Comparison of ENCODE assay signal across 16 cellular contexts in the genomic region with DNA sequence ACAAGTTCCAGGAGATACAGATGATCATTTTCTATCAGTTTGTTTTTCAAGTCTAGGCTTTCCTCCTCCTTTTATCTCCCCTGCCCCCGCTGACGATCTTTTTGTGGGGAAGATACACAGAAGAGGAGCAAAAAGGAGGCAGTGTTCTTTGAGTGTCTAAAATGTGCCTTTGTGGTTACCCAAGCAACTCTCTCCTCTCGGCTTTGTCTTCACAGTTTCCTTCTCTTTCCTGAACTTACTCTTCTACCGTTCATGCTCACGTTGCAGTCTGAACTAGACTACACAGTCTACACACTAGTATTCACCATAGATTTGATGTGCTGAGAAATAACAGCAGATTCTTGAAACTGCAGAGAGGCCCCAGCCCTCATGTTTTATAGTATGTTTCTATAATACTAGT. TPM values are rescaled to one million over a fixed set of nuclear protein-coding genes. Genes with fewer than 3 reads are reported as not detected.
DNase-seq lines count a peak whose midpoint lies in the region; ATAC-seq and TF ChIP-seq lines count a peak whose summit lies in the region.
"Had no signal": no experiment of that assay in that cellular context is flagged by ENCODE, and none has a peak within 500 bp of the region (broad histone marks: within the 10 kb centered on the region; RNA-seq: fewer than 3 reads in every experiment).

No MANE protein-coding gene starts in this region.

- H3K4me1 ChIP-seq in left lung = peaks cover 0 to 3% of the 10 kb centered on the region in 2 donors
- H3K4me1 ChIP-seq: Peyer's patch, right lobe of liver had no signal

- H3K4me3 ChIP-seq in Jurkat, Clone E6-1 (ENCODE audit: low read length) = peak overlapping the region; percentile 25
- no peak overlapping the region for H3K4me3 ChIP-seq in left lung
- H3K4me3 ChIP-seq: BLaER1 treated with 17β-estradiol and CSF1 and Interleukin-3, amounts not matched to agents 10 nM and 100 nM; heart left ventricle; Peyer's patch; right lobe of liver had no signal

- no peaks in the 10 kb centered on the region for H3K27me3 Mint-ChIP-seq in T-helper 2 cell treated with Interferon-gamma antibody and Interleukin-4, amounts not matched to agents 5 μg/mL and 100 μg/mL, for 36 hours (ENCODE audit: low read depth)

- H3K4me3 Mint-ChIP-seq in T-helper 2 cell treated with Interferon-gamma antibody and Interleukin-4, amounts not matched to agents 5 μg/mL and 100 μg/mL, for 36 hours = peak overlapping the region; percentile 56

- peaks cover 5% of the 10 kb centered on the region for H3K36me3 Mint-ChIP-seq in T-helper 2 cell treated with Interferon-gamma antibody and Interleukin-4, amounts not matched to agents 5 μg/mL and 100 μg/mL, for 36 hours (ENCODE audit: low read depth)

- peaks cover 59% of the 10 kb centered on the region for H3K4me1 Mint-ChIP-seq in T-helper 2 cell treated with Interferon-gamma antibody and Interleukin-4, amounts not matched to agents 5 μg/mL and 100 μg/mL, for 36 hours (ENCODE audit: low read depth)

- H3K27ac ChIP-seq in epithelial cell of prostate = peak overlapping the region; percentile 98
- H3K27ac ChIP-seq in left lung = no peak overlapping the region
- H3K27ac ChIP-seq: BLaER1 treated with 17β-estradiol and CSF1 and Interleukin-3, amounts not matched to agents 10 nM and 100 nM; heart left ventricle; Peyer's patch; right lobe of liver had no signal

- H3K27me3 ChIP-seq in left lung = no peaks in the 10 kb centered on the region
- H3K27me3 ChIP-seq: BLaER1 treated with 17β-estradiol and CSF1 and Interleukin-3, amounts not matched to agents 10 nM and 100 nM; heart left ventricle; Peyer's patch; right lobe of liver had no signal

- intact Hi-C loops in sciatic nerve (cut with DNase I) (no loop called here), left lung (cut with DNase I) (no loop called here)

- H3K9me3 Mint-ChIP-seq in T-helper 2 cell treated with Interferon-gamma antibody and Interleukin-4, amounts not matched to agents 5 μg/mL and 100 μg/mL, for 36 hours = no peaks in the 10 kb centered on the region

- H3K27ac Mint-ChIP-seq in T-helper 2 cell treated with Interferon-gamma antibody and Interleukin-4, amounts not matched to agents 5 μg/mL and 100 μg/mL, for 36 hours = peak overlapping the region; percentile 78

- H3K9me3 ChIP-seq in left lung = no peaks in the 10 kb centered on the region
- H3K9me3 ChIP-seq: BLaER1 treated with 17β-estradiol and CSF1 and Interleukin-3, amounts not matched to agents 10 nM and 100 nM; heart left ventricle; Peyer's patch; right lobe of liver had no signal

- ATAC-seq in sciatic nerve (peak; percentile 56), left lung (no peak)
- ATAC-seq: heart left ventricle, left cardiac atrium, right lobe of liver had no signal

- TF ChIP-seq CTCF in left lung (IDR thresholded peaks at IDR 0.05) = no peak

- no peaks in the 10 kb centered on the region for H3K36me3 ChIP-seq in left lung
- H3K36me3 ChIP-seq: Peyer's patch, right lobe of liver had no signal

- peak; percentile 79 for DNase-seq in Jurkat, Clone E6-1 (ENCODE audit: low read depth, low spot score)
- peak; percentile 31 for DNase-seq in T-helper 2 cell treated with Interferon-gamma antibody and Interleukin-4, amounts not matched to agents 5 μg/mL and 100 μg/mL, for 36 hours (ENCODE audit: low spot score)
- DNase-seq in epithelial cell of prostate (ENCODE audit: low read depth, low spot score) (no peak), sciatic nerve (ENCODE audit: low spot score) (no peak), activated gamma-delta T cell treated with Interleukin-2 at 50 U/mL for 16 hours (no peak), UCSD-AML1 (lab: John Stamatoyannopoulos, UW; ENCODE audit: unreplicated experiment) (no peak), putamen (ENCODE audit: low spot score) (no peak), left lung (no peak)
- DNase-seq: heart left ventricle, left cardiac atrium, NCI-H1436, NCI-H510A, Peyer's patch, right lobe of liver had no signal

RNA-seq across cellular contexts. Expression of a gene that starts 23.6 kb away (rescaled TPM):
- polyA plus RNA-seq in Jurkat, Clone E6-1 (2012; ENCODE audit: insufficient read depth, insufficient read length) = 28.0 TPM
- 11.0 TPM for total RNA-seq in sciatic nerve
- 10 to 100 TPM; 12.4 to 16.0 TPM for total RNA-seq in left lung

RNA-seq across cellular contexts. Expression of a gene that starts 36.9 kb away (rescaled TPM):
- polyA plus RNA-seq in Jurkat, Clone E6-1 (2012; ENCODE audit: insufficient read depth, insufficient read length) = not detected
- total RNA-seq in sciatic nerve = 4.1 TPM
- total RNA-seq in left lung = under 1 TPM in 1 of 2 donors, not detected in 1; 0.34 TPM
- total RNA-seq: H1, Peyer's patch, right lobe of liver had no signal
- polyA plus RNA-seq: H1 had no signal

Comparison
In these comparisons a context has a peak if more than half of its experiments do, and no peak if none do; other contexts are left out.
1. DNase-seq: peak in Jurkat, Clone E6-1 (single experiment) and T-helper 2 cell treated with Interferon-gamma antibody and Interleukin-4, amounts not matched to agents 5 μg/mL and 100 μg/mL, for 36 hours (single experiment); none in epithelial cell of prostate (single experiment), sciatic nerve (single experiment), activated gamma-delta T cell treated with Interleukin-2 at 50 U/mL for 16 hours (single experiment), UCSD-AML1 (single experiment), putamen (single experiment) and left lung (0 of 2).